28 cellular contexts compared by ENCODE assay signal in genomic region chr15:62532367-62532766, GRCh38.
"Had no signal": no experiment of that assay in that cellular context is flagged by ENCODE, and none has a peak within 500 bp of the region (broad histone marks: within the 10 kb centered on the region; RNA-seq: fewer than 3 reads in every experiment).

No MANE protein-coding gene starts in this region.

- H3K9me3 ChIP-seq: esophagus squamous epithelium, left ventricle myocardium inferior, lower lobe of right lung, mucosa of descending colon, right lobe of liver, suprapubic skin, transverse colon, vagina had no signal

- ATAC-seq: left colon; lower lobe of right lung; mucosa of descending colon; natural killer cell treated with Interleukin-12 subunit alpha and Interleukin-12 subunit beta and Interleukin-15 and Interleukin-18, amount 100 ng/mL, for 72 hours; stimulated activated memory B cell treated with anti-CD40 and anti-IgM and Interleukin-4, amounts not matched to agents 10 μg/mL and 1 μg/mL and 100 μg/mL, for 72 hours; stimulated activated naive CD8-positive, alpha-beta T cell treated with anti-CD3 and anti-CD28 coated beads, Interleukin-15, Interleukin-2, amounts not matched to agents 100 U/mL and 50 U/mL, for 24 hours had no signal

- H3K4me1 ChIP-seq: esophagus squamous epithelium, lower lobe of right lung, parathyroid adenoma, right lobe of liver, suprapubic skin, transverse colon, vagina had no signal

- H3K36me3 ChIP-seq: esophagus squamous epithelium, left ventricle myocardium inferior, lower lobe of right lung, neural progenitor cell, right lobe of liver, suprapubic skin, transverse colon, vagina had no signal

- H3K4me2 ChIP-seq: neural progenitor cell had no signal

- H2AFZ ChIP-seq: neural progenitor cell, parathyroid adenoma had no signal

- H3K27me3 ChIP-seq: esophagus squamous epithelium, neural progenitor cell, right lobe of liver, suprapubic skin, transverse colon, vagina had no signal

- FAIRE-seq: endometrium, frontal cortex had no signal

- H3K27ac ChIP-seq: coronary artery, esophagus squamous epithelium, left ventricle myocardium inferior, lower lobe of right lung, neural progenitor cell, parathyroid adenoma, right lobe of liver, suprapubic skin, transverse colon, vagina had no signal

- H3K4me3 ChIP-seq: coronary artery, esophagus squamous epithelium, left ventricle myocardium inferior, lower lobe of right lung, mucosa of descending colon, neural progenitor cell, right lobe of liver, suprapubic skin, transverse colon, vagina had no signal

- H3K9ac ChIP-seq: neural progenitor cell, parathyroid adenoma had no signal

- DNase-seq: dermis blood vessel endothelial cell; effector memory CD4-positive, alpha-beta T cell; erythroblast; esophagus squamous epithelium; head of caudate nucleus; hippocampal formation; immature natural killer cell; islet precursor cell; kidney glomerular epithelial cell; left colon; left ventricle myocardium inferior; lower lobe of right lung; mucosa of descending colon; naive B cell; right lobe of liver; stimulated activated CD4-positive, alpha-beta T cell treated with anti-CD3 and anti-CD28 coated beads, Interleukin-2, amount 100 ng/mL, for 24 hours; stimulated activated CD4-positive, alpha-beta T cell treated with anti-CD3 and anti-CD28 coated beads, Interleukin-4, amount 100 ng/mL, for 24 hours; stimulated activated naive CD8-positive, alpha-beta T cell treated with anti-CD3 and anti-CD28 coated beads, Interleukin-15, Interleukin-2, amounts not matched to agents 100 U/mL and 50 U/mL, for 24 hours; transverse colon had no signal
